Comparison of ENCODE assay signal across 1 cellular context in genomic region chr5:34045996-34046395, GRCh38.
TF ChIP-seq lines count a peak whose summit lies in the region.

No MANE protein-coding gene starts in this region.

TF ChIP-seq in HepG2, 621 proteins besides CTCF, POLR2A, EP300 and RAD21:
- TF ChIP-seq ZNF143 (CRISPR knock-in tag; IDR thresholded peaks at IDR 0.05) (no peak), ZNF335 (CRISPR knock-in tag; IDR thresholded peaks at IDR 0.05) (no peak), ZNF234 (CRISPR knock-in tag; conservative IDR thresholded peaks at IDR 0.05) (no peak), ZMAT3 (CRISPR knock-in tag; conservative IDR thresholded peaks at IDR 0.05) (no peak), ZNF451 (CRISPR knock-in tag; IDR thresholded peaks at IDR 0.05) (no peak), GMEB1 (CRISPR knock-in tag; IDR thresholded peaks at IDR 0.05; ENCODE audit: borderline replicate concordance) (no peak), NFE2L2 (IDR thresholded peaks at IDR 0.05; ENCODE audit: low read length) (no peak), ARID2 (CRISPR knock-in tag; IDR thresholded peaks at IDR 0.05; ENCODE audit: borderline replicate concordance) (no peak), TEAD2 (CRISPR knock-in tag; IDR thresholded peaks at IDR 0.05) (no peak)
- TF ChIP-seq, protein P1, sequence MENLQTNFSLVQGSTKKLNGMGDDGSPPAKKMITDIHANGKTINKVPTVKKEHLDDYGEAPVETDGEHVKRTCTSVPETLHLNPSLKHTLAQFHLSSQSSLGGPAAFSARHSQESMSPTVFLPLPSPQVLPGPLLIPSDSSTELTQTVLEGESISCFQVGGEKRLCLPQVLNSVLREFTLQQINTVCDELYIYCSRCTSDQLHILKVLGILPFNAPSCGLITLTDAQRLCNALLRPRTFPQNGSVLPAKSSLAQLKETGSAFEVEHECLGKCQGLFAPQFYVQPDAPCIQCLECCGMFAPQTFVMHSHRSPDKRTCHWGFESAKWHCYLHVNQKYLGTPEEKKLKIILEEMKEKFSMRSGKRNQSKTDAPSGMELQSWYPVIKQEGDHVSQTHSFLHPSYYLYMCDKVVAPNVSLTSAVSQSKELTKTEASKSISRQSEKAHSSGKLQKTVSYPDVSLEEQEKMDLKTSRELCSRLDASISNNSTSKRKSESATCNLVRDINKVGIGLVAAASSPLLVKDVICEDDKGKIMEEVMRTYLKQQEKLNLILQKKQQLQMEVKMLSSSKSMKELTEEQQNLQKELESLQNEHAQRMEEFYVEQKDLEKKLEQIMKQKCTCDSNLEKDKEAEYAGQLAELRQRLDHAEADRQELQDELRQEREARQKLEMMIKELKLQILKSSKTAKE (CRISPR knock-in tag; IDR thresholded peaks at IDR 0.05; ENCODE audit: borderline replicate concordance): no peak
